In genomic region chr22:39535302-39535805, GRCh38 we compare ENCODE assay signal across 19 cellular contexts. TPM values are rescaled to one million over a fixed set of nuclear protein-coding genes. Genes with fewer than 3 reads are reported as not detected.
DNase-seq lines count a peak whose midpoint lies in the region; ATAC-seq and TF ChIP-seq lines count a peak whose summit lies in the region.
"Had no signal": no experiment of that assay in that cellular context is flagged by ENCODE, and none has a peak within 500 bp of the region (broad histone marks: within the 10 kb centered on the region; RNA-seq: fewer than 3 reads in every experiment).

No MANE protein-coding gene starts in this region.

- H3K4me1 ChIP-seq in left ventricle myocardium inferior (peaks cover 33% of the 10 kb centered on the region), OCI-LY3 (ENCODE audit: low read length) (peaks cover 34% of the 10 kb centered on the region), iPS-15b (ENCODE audit: control insufficient read depth, insufficient read depth, low read length) (peaks cover 16% of the 10 kb centered on the region)

- intact Hi-C loops in Right ventricle myocardium inferior (cut with DNase I): loop anchor here (2.0 kb wide), 1 partner anchor 811 kb away; the partner anchor contains the start of gene ADSL
- intact Hi-C loops in left ventricle myocardium inferior (cut with micrococcal nuclease): loop anchor here (5.0 kb wide), 1 partner anchor 487 kb away; no protein-coding TSS in a partner anchor

- H3K4me2 ChIP-seq in OCI-LY3 (ENCODE audit: low read length): peak overlapping the region; percentile 88

- peak overlapping the region; percentile 99 for H2AFZ ChIP-seq in OCI-LY3 (ENCODE audit: low read depth, low read length)

- H3K27ac ChIP-seq in left ventricle myocardium inferior (replicated peaks): no peak overlapping the region
- H3K27ac ChIP-seq in OCI-LY3 (ENCODE audit: low read length): no peak overlapping the region
- H3K27ac ChIP-seq: cardiac muscle cell, epithelial cell of prostate, vagina had no signal

- H3K27ac Mint-ChIP-seq in progenitor cell of endocrine pancreas: no peak overlapping the region
- H3K27ac Mint-ChIP-seq: activated CD4-positive, alpha-beta memory T cell treated with anti-CD3 and anti-CD28 coated beads for 36 hours; T-helper 1 cell treated with Interleukin-12 subunit alpha and Interleukin-12 subunit beta and Interleukin-4 antibody, amounts not matched to agents 30 μg/mL and 1 μg/mL, for 36 hours had no signal

- peaks cover 3% of the 10 kb centered on the region for H3K27me3 Mint-ChIP-seq in progenitor cell of endocrine pancreas
- H3K27me3 Mint-ChIP-seq: activated CD4-positive, alpha-beta memory T cell treated with anti-CD3 and anti-CD28 coated beads for 36 hours had no signal

- H3K4me3 ChIP-seq in left ventricle myocardium inferior (no peak overlapping the region), OCI-LY3 (ENCODE audit: low read length) (peak overlapping the region; percentile 75), iPS-15b (ENCODE audit: low read depth, low read length) (peak overlapping the region; percentile 43)
- H3K4me3 ChIP-seq: cardiac muscle cell had no signal

- no peak overlapping the region for H3K4me3 Mint-ChIP-seq in progenitor cell of endocrine pancreas (ENCODE audit: low read depth)
- H3K4me3 Mint-ChIP-seq: activated CD4-positive, alpha-beta memory T cell treated with anti-CD3 and anti-CD28 coated beads for 36 hours; T-helper 1 cell treated with Interleukin-12 subunit alpha and Interleukin-12 subunit beta and Interleukin-4 antibody, amounts not matched to agents 30 μg/mL and 1 μg/mL, for 36 hours had no signal

- H3K79me2 ChIP-seq in OCI-LY3 (ENCODE audit: low read length): peaks cover 22% of the 10 kb centered on the region

- H3K4me1 Mint-ChIP-seq in progenitor cell of endocrine pancreas (ENCODE audit: low read depth): peaks cover 16% of the 10 kb centered on the region

- ATAC-seq in Right ventricle myocardium inferior: no peak
- ATAC-seq in GM19023 (IDR thresholded peaks at IDR 0.05; ENCODE audit: unreplicated experiment): no peak
- no peak for ATAC-seq in GM18868 (IDR thresholded peaks at IDR 0.05; ENCODE audit: unreplicated experiment)

- peaks cover 2% of the 10 kb centered on the region for H3K36me3 ChIP-seq in left ventricle myocardium inferior
- peaks cover 11% of the 10 kb centered on the region for H3K36me3 ChIP-seq in OCI-LY3 (replicated peaks; ENCODE audit: low read depth, low read length)
- no peaks in the 10 kb centered on the region for H3K36me3 ChIP-seq in iPS-15b (ENCODE audit: control insufficient read depth, insufficient read depth, low read length)
- H3K36me3 ChIP-seq: cardiac muscle cell, ovary, vagina had no signal

- H3K27me3 ChIP-seq in left ventricle myocardium inferior (ENCODE audit: low read depth) (no peaks in the 10 kb centered on the region), OCI-LY3 (ENCODE audit: low read depth, low read length) (no peaks in the 10 kb centered on the region), iPS-15b (ENCODE audit: control insufficient read depth, insufficient read depth, low read length) (no peaks in the 10 kb centered on the region)
- H3K27me3 ChIP-seq: cardiac muscle cell, ovary, vagina had no signal

- POLR2A ChIA-PET in GM10248 (lab: Yijun Ruan, JAX): no interaction called here

- H3K9me3 Mint-ChIP-seq in progenitor cell of endocrine pancreas (ENCODE audit: low read depth): no peaks in the 10 kb centered on the region
- H3K9me3 Mint-ChIP-seq: activated CD4-positive, alpha-beta memory T cell treated with anti-CD3 and anti-CD28 coated beads for 36 hours; T-helper 1 cell treated with Interleukin-12 subunit alpha and Interleukin-12 subunit beta and Interleukin-4 antibody, amounts not matched to agents 30 μg/mL and 1 μg/mL, for 36 hours had no signal

- H3K9ac ChIP-seq in OCI-LY3 (ENCODE audit: low read length): peak overlapping the region; percentile 44; the same call in 1 of the 2 replicates
- no peak overlapping the region for H3K9ac ChIP-seq in iPS-15b (ENCODE audit: low read depth, low read length)

- H3K9me3 ChIP-seq in left ventricle myocardium inferior (replicated peaks) (no peaks in the 10 kb centered on the region), OCI-LY3 (ENCODE audit: insufficient read depth, low read length) (no peaks in the 10 kb centered on the region), iPS-15b (ENCODE audit: control insufficient read depth, insufficient read depth, low read length) (no peaks in the 10 kb centered on the region)
- H3K9me3 ChIP-seq: ovary, vagina had no signal

- no peaks in the 10 kb centered on the region for H3K36me3 Mint-ChIP-seq in progenitor cell of endocrine pancreas (ENCODE audit: insufficient read depth)

- no peaks in the 10 kb centered on the region for H4K20me1 ChIP-seq in OCI-LY3 (ENCODE audit: insufficient read depth, low read length)

- TF ChIP-seq CTCF in left ventricle myocardium inferior (IDR thresholded peaks at IDR 0.05; ENCODE audit: borderline replicate concordance) (no peak), OCI-LY3 (IDR thresholded peaks at IDR 0.05; ENCODE audit: low read depth, low read length) (no peak), GM10248 (IDR thresholded peaks at IDR 0.05; ENCODE audit: control extremely low read depth, extremely low read depth, low read depth, missing control alignments) (no peak), progenitor cell of endocrine pancreas (IDR thresholded peaks at IDR 0.05; ENCODE audit: unreplicated experiment) (no peak)

- CTCF ChIA-PET in GM10248 (lab: Yijun Ruan, JAX): interaction anchor here (0.7 to 16.2 kb wide), 24 partner anchors 10 to 1110 kb away, joined by 3 to 419 read pairs (median 4); partner anchors contain the start of gene MIEF1

- DNase-seq in Right ventricle myocardium inferior (ENCODE audit: missing footprints): peak; percentile 61
- DNase-seq in left ventricle myocardium inferior: no peak
- DNase-seq in GM10248 (ENCODE audit: extremely low spot score): no peak
- DNase-seq in progenitor cell of endocrine pancreas (ENCODE audit: low spot score, unreplicated experiment): no peak
- DNase-seq: amniotic stem cell, DMS 273 treated with DMSO at 0.1 percent for 48 hours, SIG-M5 had no signal

RNA-seq across cellular contexts. Expression of gene RPS19BP1, which starts 2.8 kb away (rescaled TPM):
- 61.9 TPM for total RNA-seq in Right ventricle myocardium inferior
- total RNA-seq in left ventricle myocardium inferior: 59.3 TPM
- total RNA-seq in progenitor cell of endocrine pancreas: 45.2 and 48.2 TPM in 2 replicates

RNA-seq across cellular contexts. Expression of gene ATF4, which starts 15.0 kb away (rescaled TPM):
- total RNA-seq in Right ventricle myocardium inferior: 204 TPM
- total RNA-seq in left ventricle myocardium inferior: 193 TPM
- total RNA-seq in progenitor cell of endocrine pancreas: 332 and 356 TPM in 2 replicates

RNA-seq across cellular contexts. Expression of gene MIEF1, which starts 33.3 kb away (rescaled TPM):
- total RNA-seq in Right ventricle myocardium inferior (17.3 TPM), left ventricle myocardium inferior (15.5 TPM), progenitor cell of endocrine pancreas (30.5 and 32.4 TPM in 2 replicates)

RNA-seq across cellular contexts. Expression of gene CACNA1I, which starts 35.2 kb away (rescaled TPM):
- not detected for total RNA-seq in Right ventricle myocardium inferior
- 0.05 TPM for total RNA-seq in left ventricle myocardium inferior
- 0.24 and 0.41 TPM in 2 replicates for total RNA-seq in progenitor cell of endocrine pancreas
- total RNA-seq: dermis blood vessel endothelial cell, kidney epithelial cell had no signal
